Comparison of ENCODE assay signal across 8 cellular contexts in genomic region chr19:47176071-47176626, GRCh38. TPM values are rescaled to one million over a fixed set of nuclear protein-coding genes. Genes with fewer than 3 reads are reported as not detected.
DNase-seq lines count a peak whose midpoint lies in the region; ATAC-seq and TF ChIP-seq lines count a peak whose summit lies in the region.

No MANE protein-coding gene starts in this region.

- peaks cover 34% of the 10 kb centered on the region for H3K36me3 Mint-ChIP-seq in CD4-positive, CD25-positive, alpha-beta regulatory T cell

- peak overlapping the region; percentile 74 for H3K4me3 ChIP-seq in CD4-positive, CD25-positive, alpha-beta regulatory T cell (ENCODE audit: low read depth, low read length)
- H3K4me3 ChIP-seq in coronary artery, result no peak overlapping the region

- H3K4me1 Mint-ChIP-seq in CD4-positive, CD25-positive, alpha-beta regulatory T cell, result peaks cover 22 to 68% (median 34%) of the 10 kb centered on the region in 4 donors

- no peaks in the 10 kb centered on the region for H3K9me3 ChIP-seq in CD4-positive, CD25-positive, alpha-beta regulatory T cell (ENCODE audit: control insufficient read depth in 2 of 2, low read length in 2 of 2)

- H3K27me3 ChIP-seq in CD4-positive, CD25-positive, alpha-beta regulatory T cell (ENCODE audit: control insufficient read depth, insufficient read depth, low read length), result no peaks in the 10 kb centered on the region

- H3K4me1 ChIP-seq in CD4-positive, CD25-positive, alpha-beta regulatory T cell (ENCODE audit: control insufficient read depth, insufficient read depth, low read length, poor library complexity, severe bottlenecking), result peaks cover 36% of the 10 kb centered on the region

- H3K9me3 Mint-ChIP-seq in CD4-positive, CD25-positive, alpha-beta regulatory T cell, result no peaks in the 10 kb centered on the region

- no peak for ATAC-seq in CD4-positive, CD25-positive, alpha-beta regulatory T cell (ENCODE audit: low read depth in 2 of 2)
- no peak for ATAC-seq in HG03039 (IDR thresholded peaks at IDR 0.05; ENCODE audit: unreplicated experiment)
- ATAC-seq in HG02678 (IDR thresholded peaks at IDR 0.05; ENCODE audit: unreplicated experiment), result no peak

- H3K27ac Mint-ChIP-seq in CD4-positive, CD25-positive, alpha-beta regulatory T cell, result peak overlapping the region; percentile 87 to 96 (median 90)

- H3K36me3 ChIP-seq in CD4-positive, CD25-positive, alpha-beta regulatory T cell (ENCODE audit: control insufficient read depth, insufficient read depth, low read length), result peaks cover 21% of the 10 kb centered on the region

- DNase-seq in CD4-positive, CD25-positive, alpha-beta regulatory T cell, result no peak
- DNase-seq in M059J (ENCODE audit: low read depth), result peak; percentile 71
- DNase-seq in coronary artery (ENCODE audit: low spot score), result no peak
- peak; percentile 74 for DNase-seq in non-pigmented ciliary epithelial cell (ENCODE audit: low read depth)
- DNase-seq in hypothalamus (lab: John Stamatoyannopoulos, UW), result no peak
- DNase-seq in NCI-H345 treated with DMSO at 0.1 percent for 48 hours (lab: John Stamatoyannopoulos, UW; ENCODE audit: unreplicated experiment), result no peak

- no peak for TF ChIP-seq CTCF in coronary artery (IDR thresholded peaks at IDR 0.05)

- peak overlapping the region; percentile 52 for H3K27ac ChIP-seq in CD4-positive, CD25-positive, alpha-beta regulatory T cell (ENCODE audit: insufficient read depth, low read length, poor library complexity, severe bottlenecking)
- peak overlapping the region; percentile 70 to 74 for H3K27ac ChIP-seq in coronary artery

- H3K4me3 Mint-ChIP-seq in CD4-positive, CD25-positive, alpha-beta regulatory T cell, result peak overlapping the region; percentile 49 to 81 (median 76)

- H3K27me3 Mint-ChIP-seq in CD4-positive, CD25-positive, alpha-beta regulatory T cell, result no peaks in the 10 kb centered on the region

RNA-seq across cellular contexts. Expression of gene SAE1, which starts 45.5 kb away (rescaled TPM):
- total RNA-seq in CD4-positive, CD25-positive, alpha-beta regulatory T cell, result 45.5 TPM
- polyA plus RNA-seq in CD4-positive, CD25-positive, alpha-beta regulatory T cell, result 100 to 1,000 TPM; 106 to 127 (median 115) TPM
- total RNA-seq in M059J (2014; rRNA removed; shearing (Covaris generic)), result 238 and 270 TPM in 2 replicates

RNA-seq across cellular contexts. Expression of gene BBC3, which starts 54.9 kb away (rescaled TPM):
- total RNA-seq in CD4-positive, CD25-positive, alpha-beta regulatory T cell, result 21.2 TPM
- 1 to 10 TPM; 4.2 to 6.7 (median 5.4) TPM for polyA plus RNA-seq in CD4-positive, CD25-positive, alpha-beta regulatory T cell
- 1.9 and 5.0 TPM in 2 replicates for total RNA-seq in M059J (2014; rRNA removed; shearing (Covaris generic))

Comparison
In these comparisons a context has a peak if more than half of its experiments do, and no peak if none do; other contexts are left out.
1. DNase-seq: peak in M059J (single experiment) and non-pigmented ciliary epithelial cell (single experiment); none in CD4-positive, CD25-positive, alpha-beta regulatory T cell (0 of 3), coronary artery (single experiment), hypothalamus (0 of 51) and NCI-H345 treated with DMSO at 0.1 percent for 48 hours (single experiment).